In the genomic region with DNA sequence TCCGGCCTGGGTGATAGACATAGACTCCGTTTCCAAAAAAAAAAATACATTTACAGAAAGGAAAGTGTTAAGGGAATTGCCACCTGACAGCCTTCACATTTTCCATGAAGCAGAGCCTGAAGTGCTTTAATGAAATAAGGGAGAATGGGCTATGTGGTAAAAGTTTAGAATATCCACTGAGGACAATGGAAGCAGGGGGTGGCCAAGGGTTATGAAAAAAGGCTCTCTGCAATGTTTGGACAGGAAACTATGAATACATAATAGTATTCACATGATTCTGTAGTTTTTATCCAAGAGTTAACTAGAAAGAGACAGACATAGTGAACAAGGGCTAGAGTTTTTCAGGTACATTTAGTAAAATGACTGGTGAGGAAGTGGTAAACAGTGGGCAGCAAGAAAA, we compare ENCODE assay signal across 17 cellular contexts.
A peak's percentile ranks its signal among the peaks of the same experiment; 100 is the strongest.
DNase-seq lines count a peak whose midpoint lies in the region; ATAC-seq, FAIRE-seq and TF ChIP-seq lines count a peak whose summit lies in the region.
"Had no signal": no experiment of that assay in that cellular context is flagged by ENCODE, and none has a peak within 500 bp of the region (broad histone marks: within the 10 kb centered on the region; RNA-seq: fewer than 3 reads in every experiment).

No MANE protein-coding gene starts in this region.

- H3K27me3 ChIP-seq in HepG2 (ENCODE audit: control insufficient read depth in 1 of 2, insufficient read depth in 2 of 2, low read length in 2 of 2): no peaks in the 10 kb centered on the region
- no peaks in the 10 kb centered on the region for H3K27me3 ChIP-seq in right lobe of liver
- H3K27me3 ChIP-seq: BLaER1 had no signal

- no peaks in the 10 kb centered on the region for H4K20me1 ChIP-seq in HepG2 (ENCODE audit: insufficient read depth, low read length)

- no peak overlapping the region for H2AFZ ChIP-seq in HepG2 (ENCODE audit: low read length)

- H3K9ac ChIP-seq in HepG2 (ENCODE audit: insufficient read depth, low read depth, low read length): no peak overlapping the region
- H3K9ac ChIP-seq: BLaER1 had no signal

- peaks cover 54 to 91% of the 10 kb centered on the region in 2 experiments for H3K36me3 ChIP-seq in HepG2 (replicated peaks in 1 of 2; ENCODE audit: control insufficient read depth in 1 of 2, insufficient read depth in 2 of 2, low read length in 2 of 2)
- H3K36me3 ChIP-seq in right lobe of liver: peaks cover 0 to 52% (median 15%) of the 10 kb centered on the region in 4 donors

- ATAC-seq in activated CD8-positive, alpha-beta T cell treated with anti-CD3 and anti-CD28 coated beads for 36 hours: no peak
- no peak for ATAC-seq in activated CD8-positive, alpha-beta T cell treated with anti-CD3 and anti-CD28 coated beads, Interleukin-2, amount 10 ng/mL, durations not matched to agents 7 days and 5 days
- ATAC-seq in HepG2: no peak
- no peak for ATAC-seq in right lobe of liver
- ATAC-seq in stimulated activated naive B cell treated with anti-CD40 and anti-IgM and Interleukin-4, amounts not matched to agents 10 μg/mL and 1 μg/mL and 100 μg/mL, for 72 hours (replicated peaks): no peak

- in situ Hi-C loops in HepG2 (cut with HindIII; ENCODE audit: extremely low pct_ligation_motif_present, low pct_unique_long_range_greater_than_20kb): no loop called here

- H3K27ac ChIP-seq in HepG2 (ENCODE audit: extremely low read length, insufficient read depth, low read length): no peak overlapping the region
- no peak overlapping the region for H3K27ac ChIP-seq in right lobe of liver
- H3K27ac ChIP-seq: BLaER1 had no signal

- no TSS peak for BruUV-seq in HepG2 (replicated peaks; lab: Mats Ljungman, UMichigan)

- TF ChIP-seq RAD21 in HepG2 (CRISPR knock-in tag; IDR thresholded peaks at IDR 0.05): no peak

- FAIRE-seq in HepG2 (lab: Jason Lieb, UNC): no peak
- FAIRE-seq: H1 had no signal

- H3K4me1 ChIP-seq in HepG2 (ENCODE audit: insufficient read depth, low read length): no peaks in the 10 kb centered on the region
- H3K4me1 ChIP-seq in right lobe of liver: no peaks in the 10 kb centered on the region
- H3K4me1 ChIP-seq: BLaER1 had no signal

- intact Hi-C loops in activated CD8-positive, alpha-beta T cell treated with anti-CD3 and anti-CD28 coated beads for 36 hours (cut with micrococcal nuclease): no loop called here
- intact Hi-C loops in HepG2 (cut with micrococcal nuclease; ENCODE audit: unreplicated experiment): no loop called here
- intact Hi-C loops in right lobe of liver (cut with DNase I): no loop called here

- TF ChIP-seq CTCF in activated CD8-positive, alpha-beta T cell treated with anti-CD3 and anti-CD28 coated beads for 36 hours (IDR thresholded peaks at IDR 0.05): no peak
- TF ChIP-seq CTCF in HepG2 (CRISPR knock-in tag; IDR thresholded peaks at IDR 0.05) (no peak), right lobe of liver (IDR thresholded peaks at IDR 0.05) (no peak)

- TF ChIP-seq EP300 in HepG2 (IDR thresholded peaks at IDR 0.05; ENCODE audit: low read depth in 2 of 2, low read length in 2 of 2) (no peak), HepG2 (CRISPR knock-in tag; IDR thresholded peaks at IDR 0.05; ENCODE audit: borderline replicate concordance) (no peak)

- no peaks in the 10 kb centered on the region for H3K9me3 ChIP-seq in HepG2 (ENCODE audit: low read length)
- H3K9me3 ChIP-seq in right lobe of liver: no peaks in the 10 kb centered on the region
- H3K9me3 ChIP-seq: BLaER1 had no signal

- CTCF ChIA-PET in activated CD8-positive, alpha-beta T cell treated with anti-CD3 and anti-CD28 coated beads for 36 hours (lab: Charles Lee): no interaction called here
- CTCF ChIA-PET in activated CD8-positive, alpha-beta T cell treated with anti-CD3 and anti-CD28 coated beads, Interleukin-2, amount 10 ng/mL, durations not matched to agents 7 days and 5 days (lab: Charles Lee): no interaction called here
- CTCF ChIA-PET in HepG2 (lab: Yijun Ruan, JAX; ENCODE audit: low intra/inter-chr PET ratio, low total read pairs): no interaction called here

- H3K4me1 Mint-ChIP-seq in activated CD8-positive, alpha-beta T cell treated with anti-CD3 and anti-CD28 coated beads for 36 hours (ENCODE audit: low read depth): peaks cover 5% of the 10 kb centered on the region
- H3K4me1 Mint-ChIP-seq in activated CD8-positive, alpha-beta T cell treated with anti-CD3 and anti-CD28 coated beads, Interleukin-2, amount 10 ng/mL, durations not matched to agents 7 days and 5 days (ENCODE audit: low read depth): peaks cover 3% of the 10 kb centered on the region
- peaks cover 1 to 2% of the 10 kb centered on the region in 2 donors for H3K4me1 Mint-ChIP-seq in stimulated activated naive B cell treated with anti-CD40 and anti-IgM and Interleukin-4, amounts not matched to agents 10 μg/mL and 1 μg/mL and 100 μg/mL, for 72 hours
- H3K4me1 Mint-ChIP-seq: CD14-positive monocyte, H9 had no signal

- H3K4me3 Mint-ChIP-seq in activated CD8-positive, alpha-beta T cell treated with anti-CD3 and anti-CD28 coated beads for 36 hours: no peak overlapping the region
- no peak overlapping the region for H3K4me3 Mint-ChIP-seq in activated CD8-positive, alpha-beta T cell treated with anti-CD3 and anti-CD28 coated beads, Interleukin-2, amount 10 ng/mL, durations not matched to agents 7 days and 5 days
- no peak overlapping the region for H3K4me3 Mint-ChIP-seq in stimulated activated naive B cell treated with anti-CD40 and anti-IgM and Interleukin-4, amounts not matched to agents 10 μg/mL and 1 μg/mL and 100 μg/mL, for 72 hours
- H3K4me3 Mint-ChIP-seq: CD14-positive monocyte; CD4-positive, alpha-beta memory T cell; H9 had no signal

- DNase-seq in activated CD8-positive, alpha-beta T cell treated with anti-CD3 and anti-CD28 coated beads for 36 hours: no peak
- DNase-seq in activated CD8-positive, alpha-beta T cell treated with anti-CD3 and anti-CD28 coated beads, Interleukin-2, amount 10 ng/mL, durations not matched to agents 7 days and 5 days: no peak
- no peak for DNase-seq in HepG2 (ENCODE audit: low spot score)
- DNase-seq in right lobe of liver: no peak
- DNase-seq in dermis microvascular lymphatic vessel endothelial cell (ENCODE audit: low read depth in 2 of 2): peak; percentile 40 to 58
- DNase-seq in stimulated activated naive B cell treated with anti-CD40 and anti-IgM and Interleukin-4, amounts not matched to agents 10 μg/mL and 1 μg/mL and 100 μg/mL, for 72 hours: no peak
- no peak for DNase-seq in DMS79 treated with DMSO at 0.1 percent for 48 hours (lab: John Stamatoyannopoulos, UW)
- no peak for DNase-seq in activated effector memory CD4-positive, alpha-beta T cell treated with Interleukin-2 at 50 U/mL for 16 hours
- DNase-seq: 8988T; CD4-positive, alpha-beta memory T cell; DMS153; DMS79; GF-D8; H9 had no signal

- peaks cover 33% of the 10 kb centered on the region for H3K36me3 Mint-ChIP-seq in activated CD8-positive, alpha-beta T cell treated with anti-CD3 and anti-CD28 coated beads for 36 hours (ENCODE audit: low read depth)
- peaks cover 49% of the 10 kb centered on the region for H3K36me3 Mint-ChIP-seq in activated CD8-positive, alpha-beta T cell treated with anti-CD3 and anti-CD28 coated beads, Interleukin-2, amount 10 ng/mL, durations not matched to agents 7 days and 5 days (ENCODE audit: low read depth)
- peaks cover 31 to 46% of the 10 kb centered on the region in 2 donors for H3K36me3 Mint-ChIP-seq in stimulated activated naive B cell treated with anti-CD40 and anti-IgM and Interleukin-4, amounts not matched to agents 10 μg/mL and 1 μg/mL and 100 μg/mL, for 72 hours

- no peak overlapping the region for H3K4me3 ChIP-seq in HepG2 (replicated peaks in 1 of 3; ENCODE audit: insufficient read depth in 1 of 3, low read depth in 2 of 3, low read length in 3 of 3)
- no peak overlapping the region for H3K4me3 ChIP-seq in right lobe of liver
- H3K4me3 ChIP-seq: BLaER1 had no signal

- TF ChIP-seq POLR2A in HepG2 (IDR thresholded peaks at IDR 0.05; ENCODE audit: insufficient read depth in 1 of 2, low read depth in 2 of 2, low read length in 2 of 2) (no peak), right lobe of liver (IDR thresholded peaks at IDR 0.05) (no peak)

- no peaks in the 10 kb centered on the region for H3K9me3 Mint-ChIP-seq in activated CD8-positive, alpha-beta T cell treated with anti-CD3 and anti-CD28 coated beads for 36 hours
- H3K9me3 Mint-ChIP-seq in activated CD8-positive, alpha-beta T cell treated with anti-CD3 and anti-CD28 coated beads, Interleukin-2, amount 10 ng/mL, durations not matched to agents 7 days and 5 days (ENCODE audit: insufficient read depth): no peaks in the 10 kb centered on the region
- H3K9me3 Mint-ChIP-seq in stimulated activated naive B cell treated with anti-CD40 and anti-IgM and Interleukin-4, amounts not matched to agents 10 μg/mL and 1 μg/mL and 100 μg/mL, for 72 hours: no peaks in the 10 kb centered on the region
- H3K9me3 Mint-ChIP-seq: CD14-positive monocyte; CD4-positive, alpha-beta memory T cell; H9 had no signal

- H3K79me2 ChIP-seq in HepG2 (ENCODE audit: insufficient read depth, low read length): peaks cover 2% of the 10 kb centered on the region

- H3K27me3 Mint-ChIP-seq in activated CD8-positive, alpha-beta T cell treated with anti-CD3 and anti-CD28 coated beads for 36 hours: no peaks in the 10 kb centered on the region
- no peaks in the 10 kb centered on the region for H3K27me3 Mint-ChIP-seq in activated CD8-positive, alpha-beta T cell treated with anti-CD3 and anti-CD28 coated beads, Interleukin-2, amount 10 ng/mL, durations not matched to agents 7 days and 5 days (ENCODE audit: low read depth)
- no peaks in the 10 kb centered on the region for H3K27me3 Mint-ChIP-seq in stimulated activated naive B cell treated with anti-CD40 and anti-IgM and Interleukin-4, amounts not matched to agents 10 μg/mL and 1 μg/mL and 100 μg/mL, for 72 hours
- H3K27me3 Mint-ChIP-seq: CD4-positive, alpha-beta memory T cell had no signal

- 97% methylated on average over 2 of the region's 2 CpGs for WGBS in HepG2 (ENCODE audit: low lambda C conversion rate)
- WGBS in right lobe of liver (ENCODE audit: insufficient coverage, low coverage, low lambda C conversion rate, missing lambda C conversion rate): 100% methylated on average over 2 of the region's 2 CpGs

- POLR2A ChIA-PET in activated CD8-positive, alpha-beta T cell treated with anti-CD3 and anti-CD28 coated beads for 36 hours (lab: Charles Lee): no interaction called here
- POLR2A ChIA-PET in activated CD8-positive, alpha-beta T cell treated with anti-CD3 and anti-CD28 coated beads, Interleukin-2, amount 10 ng/mL, durations not matched to agents 7 days and 5 days (lab: Charles Lee): no interaction called here
- POLR2A ChIA-PET in HepG2 (lab: Yijun Ruan, JAX): no interaction called here

- H3K27ac Mint-ChIP-seq in activated CD8-positive, alpha-beta T cell treated with anti-CD3 and anti-CD28 coated beads for 36 hours: peak overlapping the region; percentile 10
- no peak overlapping the region for H3K27ac Mint-ChIP-seq in activated CD8-positive, alpha-beta T cell treated with anti-CD3 and anti-CD28 coated beads, Interleukin-2, amount 10 ng/mL, durations not matched to agents 7 days and 5 days
- peak overlapping the region; percentile 52 for H3K27ac Mint-ChIP-seq in stimulated activated naive B cell treated with anti-CD40 and anti-IgM and Interleukin-4, amounts not matched to agents 10 μg/mL and 1 μg/mL and 100 μg/mL, for 72 hours

- H3K4me2 ChIP-seq in HepG2 (ENCODE audit: low read depth, low read length): no peak overlapping the region
- H3K4me2 ChIP-seq: BLaER1 had no signal

TF ChIP-seq in HepG2, 621 proteins besides CTCF, POLR2A, EP300 and RAD21 (continues in another document):
- TF ChIP-seq POLR2AphosphoS2 (IDR thresholded peaks at IDR 0.05; ENCODE audit: low read depth, low read length): no peak

Comparison
In these comparisons a context has a peak if more than half of its experiments do, and no peak if none do; other contexts are left out.
1. DNase-seq: peak in dermis microvascular lymphatic vessel endothelial cell (2 of 2); none in activated CD8-positive, alpha-beta T cell treated with anti-CD3 and anti-CD28 coated beads for 36 hours (single experiment), activated CD8-positive, alpha-beta T cell treated with anti-CD3 and anti-CD28 coated beads, Interleukin-2, amount 10 ng/mL, durations not matched to agents 7 days and 5 days (single experiment), HepG2 (single experiment), right lobe of liver (0 of 3), stimulated activated naive B cell treated with anti-CD40 and anti-IgM and Interleukin-4, amounts not matched to agents 10 μg/mL and 1 μg/mL and 100 μg/mL, for 72 hours (single experiment), DMS79 treated with DMSO at 0.1 percent for 48 hours (single experiment) and activated effector memory CD4-positive, alpha-beta T cell treated with Interleukin-2 at 50 U/mL for 16 hours (single experiment).